Comparison of ENCODE assay signal across 10 cellular contexts in genomic region chr13:72696590-72696989, GRCh38. TPM values are rescaled to one million over a fixed set of nuclear protein-coding genes. Genes with fewer than 3 reads are reported as not detected.
DNase-seq lines count a peak whose midpoint lies in the region; ATAC-seq, FAIRE-seq and TF ChIP-seq lines count a peak whose summit lies in the region.
"Had no signal": no experiment of that assay in that cellular context is flagged by ENCODE, and none has a peak within 500 bp of the region (broad histone marks: within the 10 kb centered on the region; RNA-seq: fewer than 3 reads in every experiment).

No MANE protein-coding gene starts in this region.

- ATAC-seq in HG03175 (IDR thresholded peaks at IDR 0.05; ENCODE audit: unreplicated experiment), result no peak

- no peak overlapping the region for H3K27ac Mint-ChIP-seq in HFFc6
- H3K27ac Mint-ChIP-seq: nephron progenitor cell had no signal

- peaks cover 4% of the 10 kb centered on the region; the same call in 1 of the 2 replicates for H3K9me3 Mint-ChIP-seq in HFFc6

- no peak for TF ChIP-seq POLR2A in GM12891 (IDR thresholded peaks at IDR 0.05; ENCODE audit: low read depth, low read length)

- DNase-seq in ACHN (peak; percentile 13), HFFc6 (peak; percentile 8), SW480 (ENCODE audit: low spot score) (peak; percentile 19), glomerular visceral epithelial cell (ENCODE audit: extremely low spot score) (peak; percentile 12), SHP77 treated with DMSO at 0.1 percent for 48 hours (lab: John Stamatoyannopoulos, UW) (no peak), GM12891 (ENCODE audit: insufficient read length, low spot score) (no peak)
- DNase-seq in activated CD8-positive, alpha-beta memory T cell treated with anti-CD3 and anti-CD28 coated beads for 24 hours, result no peak
- DNase-seq: GF-D8, nephron progenitor cell had no signal

- in situ Hi-C loops in ACHN (cut with HindIII; ENCODE audit: low pct_ligation_motif_present, low pct_unique_long_range_greater_than_20kb, low sequenced_read_pairs), result no loop called here

- no peaks in the 10 kb centered on the region for H3K36me3 Mint-ChIP-seq in HFFc6 (ENCODE audit: low read depth)

- H3K27me3 Mint-ChIP-seq in HFFc6 (ENCODE audit: insufficient read depth), result no peaks in the 10 kb centered on the region; the same call in 1 of the 2 replicates

- no peaks in the 10 kb centered on the region for H3K4me1 Mint-ChIP-seq in HFFc6 (ENCODE audit: low read depth)

- FAIRE-seq in GM12891 (lab: Jason Lieb, UNC), result no peak

- H3K4me3 Mint-ChIP-seq in HFFc6, result no peak overlapping the region
- H3K4me3 Mint-ChIP-seq: nephron progenitor cell had no signal

- peak; percentile 75 for TF ChIP-seq CTCF in HFFc6 (IDR thresholded peaks at IDR 0.05)

TF ChIP-seq in GM12891, 5 proteins besides CTCF, POLR2A, EP300 and RAD21:
- no peak for TF ChIP-seq POLR2AphosphoS5 (IDR thresholded peaks at IDR 0.05; ENCODE audit: low read depth, low read length)
TF ChIP-seq in GM12891: peak in this region for 0.

RNA-seq across cellular contexts. Expression of gene MZT1, which starts 30.8 kb away (rescaled TPM):
- total RNA-seq in HFFc6 (2021; fragmentation: NEBNext Ultra II Directional; extraction: Animal tissue kit (Norgen Biotek cat#: 25700)), result 10 to 100 TPM; 17.1 to 28.9 (median 27.0) TPM
- polyA plus RNA-seq in GM12891 (2012; ENCODE audit: low read depth, missing spikeins), result 10.5 TPM

RNA-seq across cellular contexts. Expression of gene BORA, which starts 31.1 kb away (rescaled TPM):
- 1 to 10 TPM; 4.9 to 9.8 (median 7.2) TPM for total RNA-seq in HFFc6 (2021; fragmentation: NEBNext Ultra II Directional; extraction: Animal tissue kit (Norgen Biotek cat#: 25700))
- polyA plus RNA-seq in GM12891 (2012; ENCODE audit: low read depth, missing spikeins), result 12.9 TPM

Comparison
In these comparisons a context has a peak if more than half of its experiments do, and no peak if none do; other contexts are left out.
1. DNase-seq: peak in ACHN (single experiment), HFFc6 (single experiment), SW480 (single experiment) and glomerular visceral epithelial cell (single experiment); none in activated CD8-positive, alpha-beta memory T cell treated with anti-CD3 and anti-CD28 coated beads for 24 hours (single experiment), SHP77 treated with DMSO at 0.1 percent for 48 hours (single experiment) and GM12891 (single experiment).